23 cellular contexts compared by ENCODE assay signal in the genomic region with DNA sequence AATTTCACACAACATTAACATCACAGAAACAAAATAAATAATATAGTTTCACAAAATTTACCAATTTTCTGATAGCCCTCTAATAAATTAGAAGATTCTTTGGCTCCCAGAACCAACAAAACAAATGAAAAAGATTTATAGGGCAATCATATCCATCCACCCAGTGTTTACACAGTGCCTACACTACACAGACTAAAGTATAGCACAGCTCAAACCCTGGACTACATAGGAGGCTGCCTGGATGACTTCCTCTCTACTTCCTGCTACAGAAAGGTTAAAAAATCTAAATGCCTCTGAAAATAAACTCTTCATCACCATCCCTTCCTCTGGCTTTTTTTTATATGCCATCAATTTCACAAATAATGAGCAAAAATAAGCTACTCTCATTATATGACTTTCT.
"Had no signal": no experiment of that assay in that cellular context is flagged by ENCODE, and none has a peak within 500 bp of the region (broad histone marks: within the 10 kb centered on the region; RNA-seq: fewer than 3 reads in every experiment).

No MANE protein-coding gene starts in this region.

- DNase-seq: IMR-90, Karpas-422, KG1, MG63, NCI-H1092, NCI-H1105 treated with DMSO at 0.1 percent for 48 hours, NCI-H1417 treated with DMSO at 0.1 percent for 48 hours, NCI-H146, NCI-H1694 treated with DMSO at 0.1 percent for 48 hours, NCI-H1930, NCI-H2081, NCI-H2107, NCI-H226, NCI-H446, NCI-H510A, NCI-H524 treated with DMSO at 0.1 percent for 48 hours, NCI-H69, NCI-H774, PC-3, SHP77, SK-N-SH had no signal

- H3K9me3 ChIP-seq: MG63, SK-N-SH had no signal

- ATAC-seq: HepG2, Panc1, PC-3 had no signal

- H3K36me3 ChIP-seq: MG63 had no signal

- H3K4me3 ChIP-seq: MG63 had no signal
